1 cellular context compared by ENCODE assay signal in the genomic region with DNA sequence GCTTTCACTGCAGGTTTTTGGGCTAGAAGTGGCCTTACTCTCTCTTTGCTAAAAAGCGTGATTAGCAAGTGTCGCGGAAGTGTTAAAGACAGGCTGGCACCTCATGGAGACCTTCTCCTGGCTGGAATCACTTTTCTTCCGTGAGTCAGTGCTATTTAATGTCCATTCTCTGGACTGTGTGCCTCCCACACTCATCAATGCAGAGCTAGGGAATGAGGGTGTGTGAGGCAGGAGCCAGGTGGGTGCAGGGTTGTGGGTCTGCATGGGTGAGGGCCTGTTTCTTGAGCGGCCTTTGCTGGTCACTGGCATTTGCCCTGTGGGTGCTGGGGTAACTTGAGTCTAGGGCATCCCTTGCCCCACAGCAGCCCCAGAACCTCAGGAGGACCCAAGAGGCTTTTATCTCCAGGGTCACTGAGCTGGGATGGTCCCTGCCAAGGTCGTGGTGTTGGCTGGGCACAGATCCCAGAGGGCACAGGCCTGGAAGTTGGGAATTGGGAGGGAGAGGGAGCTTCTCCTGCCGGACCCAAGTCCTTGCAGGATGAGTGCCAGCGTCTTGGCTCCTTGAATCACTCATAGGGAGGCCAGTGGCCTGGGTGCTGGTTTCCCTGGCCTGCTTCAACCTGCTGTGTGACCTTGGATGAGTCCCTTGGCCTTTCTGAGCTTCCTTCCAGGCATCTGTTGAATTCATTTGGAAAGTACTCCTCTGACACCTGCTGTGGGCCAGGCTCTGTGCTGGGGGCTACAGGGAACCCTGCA.
TF ChIP-seq lines count a peak whose summit lies in the region.

No MANE protein-coding gene starts in this region.

TF ChIP-seq in GM23338, 12 proteins besides CTCF, POLR2A, EP300 and RAD21 (continued from another document):
- TF ChIP-seq, protein P1, sequence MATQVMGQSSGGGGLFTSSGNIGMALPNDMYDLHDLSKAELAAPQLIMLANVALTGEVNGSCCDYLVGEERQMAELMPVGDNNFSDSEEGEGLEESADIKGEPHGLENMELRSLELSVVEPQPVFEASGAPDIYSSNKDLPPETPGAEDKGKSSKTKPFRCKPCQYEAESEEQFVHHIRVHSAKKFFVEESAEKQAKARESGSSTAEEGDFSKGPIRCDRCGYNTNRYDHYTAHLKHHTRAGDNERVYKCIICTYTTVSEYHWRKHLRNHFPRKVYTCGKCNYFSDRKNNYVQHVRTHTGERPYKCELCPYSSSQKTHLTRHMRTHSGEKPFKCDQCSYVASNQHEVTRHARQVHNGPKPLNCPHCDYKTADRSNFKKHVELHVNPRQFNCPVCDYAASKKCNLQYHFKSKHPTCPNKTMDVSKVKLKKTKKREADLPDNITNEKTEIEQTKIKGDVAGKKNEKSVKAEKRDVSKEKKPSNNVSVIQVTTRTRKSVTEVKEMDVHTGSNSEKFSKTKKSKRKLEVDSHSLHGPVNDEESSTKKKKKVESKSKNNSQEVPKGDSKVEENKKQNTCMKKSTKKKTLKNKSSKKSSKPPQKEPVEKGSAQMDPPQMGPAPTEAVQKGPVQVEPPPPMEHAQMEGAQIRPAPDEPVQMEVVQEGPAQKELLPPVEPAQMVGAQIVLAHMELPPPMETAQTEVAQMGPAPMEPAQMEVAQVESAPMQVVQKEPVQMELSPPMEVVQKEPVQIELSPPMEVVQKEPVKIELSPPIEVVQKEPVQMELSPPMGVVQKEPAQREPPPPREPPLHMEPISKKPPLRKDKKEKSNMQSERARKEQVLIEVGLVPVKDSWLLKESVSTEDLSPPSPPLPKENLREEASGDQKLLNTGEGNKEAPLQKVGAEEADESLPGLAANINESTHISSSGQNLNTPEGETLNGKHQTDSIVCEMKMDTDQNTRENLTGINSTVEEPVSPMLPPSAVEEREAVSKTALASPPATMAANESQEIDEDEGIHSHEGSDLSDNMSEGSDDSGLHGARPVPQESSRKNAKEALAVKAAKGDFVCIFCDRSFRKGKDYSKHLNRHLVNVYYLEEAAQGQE (IDR thresholded peaks at IDR 0.05; ENCODE audit: unreplicated experiment), result no peak
- TF ChIP-seq POLR2AphosphoS5 (IDR thresholded peaks at IDR 0.05; ENCODE audit: low read depth), result no peak
TF ChIP-seq in GM23338: peak in this region for 0.
